9 cellular contexts compared by ENCODE assay signal in the genomic region with DNA sequence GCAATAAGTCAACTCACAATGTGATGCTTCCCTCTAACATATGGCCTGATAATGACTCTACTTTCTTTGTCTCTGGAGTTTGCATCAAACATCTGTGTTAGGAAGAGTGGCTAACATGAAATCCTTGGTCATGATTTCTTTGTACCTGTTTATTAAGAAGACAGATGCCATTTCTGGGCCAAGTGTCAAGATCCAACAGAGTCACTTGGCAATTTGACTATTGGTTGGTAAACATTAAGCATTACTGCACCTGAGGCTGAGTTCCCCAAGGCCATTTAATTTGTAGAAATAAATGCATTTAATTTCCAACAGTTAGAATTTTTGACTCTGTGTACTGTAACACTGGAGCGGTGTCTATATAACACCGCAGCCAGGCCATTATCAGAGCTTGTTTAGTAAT.
"Had no signal": no experiment of that assay in that cellular context is flagged by ENCODE, and none has a peak within 500 bp of the region (broad histone marks: within the 10 kb centered on the region; RNA-seq: fewer than 3 reads in every experiment).

No MANE protein-coding gene starts in this region.

- DNase-seq: GM23248, GOT3, H7, HFFc6, IMR-90 had no signal

- H3K4me3 ChIP-seq: GM23248, HAP-1, K562 had no signal

- ATAC-seq: HCT116, HepG2, K562 had no signal

- H3K4me3 Mint-ChIP-seq: HFFc6 had no signal

- H3K27ac Mint-ChIP-seq: HFFc6 had no signal
